Comparison of ENCODE assay signal across 8 cellular contexts in the genomic region with DNA sequence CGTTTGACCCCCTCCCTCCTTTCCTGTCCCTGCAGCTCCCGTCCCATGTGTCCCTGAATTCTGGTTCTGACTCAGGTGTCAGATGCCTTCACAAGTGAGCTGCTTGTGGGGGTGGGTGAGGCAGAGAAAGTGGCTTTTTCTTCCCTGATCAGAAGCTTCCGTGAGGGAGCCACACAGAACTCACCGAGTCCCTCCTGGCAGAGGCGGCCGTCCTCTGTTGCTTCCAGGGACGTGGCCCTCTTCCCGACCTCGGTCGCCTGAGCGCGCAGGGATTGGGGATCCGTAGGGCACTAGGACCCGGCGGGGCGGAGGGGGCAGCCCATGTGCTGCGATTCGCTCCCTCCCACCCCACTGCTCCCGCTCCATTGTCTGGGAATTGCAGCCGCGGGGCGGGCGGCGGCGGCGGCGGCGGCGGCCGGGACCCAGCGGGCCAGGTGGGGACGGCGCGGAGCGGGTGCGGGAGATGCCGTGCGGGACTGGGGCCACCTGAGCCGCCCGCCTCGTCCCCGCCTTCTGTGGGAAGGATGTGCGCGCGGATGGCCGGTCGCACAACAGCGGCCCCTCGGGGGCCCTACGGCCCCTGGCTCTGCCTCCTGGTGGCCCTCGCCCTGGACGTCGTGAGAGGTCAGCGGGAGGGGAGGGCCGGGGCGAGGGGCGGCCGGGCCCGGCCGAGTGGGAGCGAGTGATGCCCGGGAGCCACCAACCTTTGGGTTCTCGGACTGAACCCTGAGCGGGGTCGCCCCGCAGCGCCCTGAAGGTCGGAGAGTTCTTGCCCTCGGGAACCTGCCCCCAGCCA. TPM values are rescaled to one million over a fixed set of nuclear protein-coding genes. Genes with fewer than 3 reads are reported as not detected.
DNase-seq lines count a peak whose midpoint lies in the region; ATAC-seq and TF ChIP-seq lines count a peak whose summit lies in the region.

Gene TMEM132A (plus strand): TSS at position 351 of the 796 bp plus-strand sequence. CDS start 174 bp downstream, at position 525.

- peak within 1 kb of the TSS; percentile 71 to 81 for H3K4me3 Mint-ChIP-seq in stimulated activated naive B cell treated with anti-CD40 and anti-IgM and Interleukin-4, amounts not matched to agents 10 μg/mL and 1 μg/mL and 100 μg/mL, for 72 hours

- peak; percentile 49; the same call in 1 of the 2 replicates for TF ChIP-seq EP300 in Ishikawa (IDR thresholded peaks at IDR 0.05; ENCODE audit: borderline replicate concordance)

- peaks cover 27 to 59% of the 10 kb centered on the region in 2 donors for H3K4me1 Mint-ChIP-seq in stimulated activated naive B cell treated with anti-CD40 and anti-IgM and Interleukin-4, amounts not matched to agents 10 μg/mL and 1 μg/mL and 100 μg/mL, for 72 hours

- H3K9me3 Mint-ChIP-seq in stimulated activated naive B cell treated with anti-CD40 and anti-IgM and Interleukin-4, amounts not matched to agents 10 μg/mL and 1 μg/mL and 100 μg/mL, for 72 hours = no peaks in the 10 kb centered on the region

- H3K4me3 ChIP-seq in SJCRH30 = peak within 1 kb of the TSS; percentile 95

- ATAC-seq in left lobe of liver (peak; percentile 91), GM18867 (IDR thresholded peaks at IDR 0.05; ENCODE audit: unreplicated experiment) (no peak)
- ATAC-seq in stimulated activated naive B cell treated with anti-CD40 and anti-IgM and Interleukin-4, amounts not matched to agents 10 μg/mL and 1 μg/mL and 100 μg/mL, for 72 hours (replicated peaks) = peak; percentile 48 to 49

- peak; percentile 69 for DNase-seq in activated CD8-positive, alpha-beta memory T cell treated with anti-CD3 and anti-CD28 coated beads for 24 hours
- no peak for DNase-seq in activated CD8-positive, alpha-beta memory T cell treated with anti-CD3 and anti-CD28 coated beads, Interleukin-2, amount 50 U/mL, for 4 hours
- DNase-seq in SJCRH30 (peak; percentile 80 to 81), dermis blood vessel endothelial cell (peak; percentile 82), left lobe of liver (ENCODE audit: low spot score) (peak; percentile 69)
- DNase-seq in stimulated activated naive B cell treated with anti-CD40 and anti-IgM and Interleukin-4, amounts not matched to agents 10 μg/mL and 1 μg/mL and 100 μg/mL, for 72 hours = no peak

- peaks cover 19% of the 10 kb centered on the region; the same call in 1 of the 2 replicates for H3K36me3 ChIP-seq in SJCRH30

- H3K27ac ChIP-seq in SJCRH30 = peak within 1 kb of the TSS; percentile 43

- no peaks in the 10 kb centered on the region for H3K27me3 ChIP-seq in SJCRH30

- peaks cover 11% of the 10 kb centered on the region; the same call in 1 of the 2 replicates for H3K4me1 ChIP-seq in SJCRH30

- peaks cover 40 to 41% of the 10 kb centered on the region in 2 donors for H3K36me3 Mint-ChIP-seq in stimulated activated naive B cell treated with anti-CD40 and anti-IgM and Interleukin-4, amounts not matched to agents 10 μg/mL and 1 μg/mL and 100 μg/mL, for 72 hours

- no peaks in the 10 kb centered on the region for H3K9me3 ChIP-seq in SJCRH30 (replicated peaks)

- peak within 1 kb of the TSS; percentile 25 for H3K27ac Mint-ChIP-seq in stimulated activated naive B cell treated with anti-CD40 and anti-IgM and Interleukin-4, amounts not matched to agents 10 μg/mL and 1 μg/mL and 100 μg/mL, for 72 hours

- peaks cover 9 to 11% of the 10 kb centered on the region in 2 donors for H3K27me3 Mint-ChIP-seq in stimulated activated naive B cell treated with anti-CD40 and anti-IgM and Interleukin-4, amounts not matched to agents 10 μg/mL and 1 μg/mL and 100 μg/mL, for 72 hours

- TF ChIP-seq RAD21 in Ishikawa (IDR thresholded peaks at IDR 0.05; ENCODE audit: low read depth) = no peak; the same call in 1 of the 2 replicates

TF ChIP-seq in Ishikawa, 13 proteins besides CTCF, POLR2A, EP300 and RAD21:
- TF ChIP-seq ZBTB7A (IDR thresholded peaks at IDR 0.05; ENCODE audit: low read depth) (peak; percentile 84), CEBPB (IDR thresholded peaks at IDR 0.05) (no peak), FOXM1 (IDR thresholded peaks at IDR 0.05; ENCODE audit: borderline replicate concordance, low read depth) (no peak), TEAD4 (IDR thresholded peaks at IDR 0.05) (0 out of 2 replicates have a peak, but pooled peaks have one; percentile 11), TAF1 (IDR thresholded peaks at IDR 0.05; ENCODE audit: low read depth) (0 out of 2 replicates have a peak, but pooled peaks have one; percentile 44), USF1 (IDR thresholded peaks at IDR 0.05) (peak; percentile 82), TCF12 (IDR thresholded peaks at IDR 0.05; ENCODE audit: low read depth) (peak; percentile 19; the same call in 1 of the 2 replicates), EGR1 (IDR thresholded peaks at IDR 0.05) (no peak), YY1 (IDR thresholded peaks at IDR 0.05; ENCODE audit: low read depth) (0 out of 2 replicates have a peak, but pooled peaks have one; percentile 26)
- TF ChIP-seq, protein P1, sequence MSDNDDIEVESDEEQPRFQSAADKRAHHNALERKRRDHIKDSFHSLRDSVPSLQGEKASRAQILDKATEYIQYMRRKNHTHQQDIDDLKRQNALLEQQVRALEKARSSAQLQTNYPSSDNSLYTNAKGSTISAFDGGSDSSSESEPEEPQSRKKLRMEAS (IDR thresholded peaks at IDR 0.05) = peak; percentile 95

RNA-seq across cellular contexts. Expression of gene TMEM132A, which starts in this region (rescaled TPM):
- 46.3 and 57.7 TPM in 2 replicates for total RNA-seq in SJCRH30 (2014; rRNA removed; shearing (Covaris generic))
- total RNA-seq in dermis blood vessel endothelial cell = 99.5 and 112 TPM in 2 replicates
- 2.1 TPM for total RNA-seq in left lobe of liver

Comparison
In these comparisons a context has a peak if more than half of its experiments do, and no peak if none do; other contexts are left out.
1. RNA of gene TMEM132A (total RNA-seq): 99.5 to 112 TPM in dermis blood vessel endothelial cell and 46.3 to 57.7 TPM in SJCRH30; 2.1 TPM in left lobe of liver (single experiment); every median in the first group is over 10 times any median in the second.
2. DNase-seq: peak in activated CD8-positive, alpha-beta memory T cell treated with anti-CD3 and anti-CD28 coated beads for 24 hours (single experiment), SJCRH30 (2 of 2), dermis blood vessel endothelial cell (single experiment) and left lobe of liver (single experiment); none in activated CD8-positive, alpha-beta memory T cell treated with anti-CD3 and anti-CD28 coated beads, Interleukin-2, amount 50 U/mL, for 4 hours (single experiment) and stimulated activated naive B cell treated with anti-CD40 and anti-IgM and Interleukin-4, amounts not matched to agents 10 μg/mL and 1 μg/mL and 100 μg/mL, for 72 hours (single experiment).